13 cellular contexts compared by ENCODE assay signal in the genomic region with DNA sequence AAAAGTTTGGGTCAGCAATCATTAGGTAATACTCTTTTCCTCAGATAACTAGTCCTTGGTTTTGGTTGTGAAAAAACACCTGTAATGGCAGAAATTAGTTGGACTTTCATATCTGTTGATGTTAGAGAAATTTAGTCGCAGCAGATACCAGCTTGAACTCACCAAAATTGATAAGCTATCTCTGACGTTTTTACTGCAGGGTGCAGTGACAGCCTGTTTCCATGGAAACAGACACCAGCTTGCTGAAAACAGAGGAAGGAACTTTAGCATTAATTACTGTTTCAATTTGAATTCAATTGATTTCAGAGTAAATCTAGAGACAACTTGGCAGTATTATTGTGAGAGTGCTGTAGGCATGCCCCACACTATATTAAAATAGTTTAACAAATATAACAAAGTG.
"Had no signal": no experiment of that assay in that cellular context is flagged by ENCODE, and none has a peak within 500 bp of the region (broad histone marks: within the 10 kb centered on the region; RNA-seq: fewer than 3 reads in every experiment).

No MANE protein-coding gene starts in this region.

- H3K9me3 ChIP-seq: left ventricle myocardium inferior, ovary, tibial artery, uterus had no signal

- H3K36me3 ChIP-seq: brain microvascular endothelial cell, left ventricle myocardium inferior, neural progenitor cell, ovary, tibial artery, uterus had no signal

- H3K27me3 ChIP-seq: brain microvascular endothelial cell, foreskin keratinocyte, neural progenitor cell, ovary, tibial artery had no signal

- DNase-seq: activated CD4-positive, alpha-beta T cell treated with anti-CD3 and anti-CD28 coated beads for 1 hour; activated CD4-positive, alpha-beta T cell treated with anti-CD3 and anti-CD28 coated beads, Interleukin-2, amount 50 U/mL, for 48 hours; activated gamma-delta T cell treated with Interleukin-2 at 50 U/mL for 16 hours; activated naive CD8-positive, alpha-beta T cell treated with anti-CD3 and anti-CD28 coated beads for 36 hours; activated T-cell treated with anti-CD3 and anti-CD28 coated beads, Interleukin-2, amount 50 U/mL, for 48 hours; brain microvascular endothelial cell; foreskin keratinocyte; left ventricle myocardium inferior; ovary; tibial artery; uterus had no signal

- H3K4me3 Mint-ChIP-seq: activated naive CD8-positive, alpha-beta T cell treated with anti-CD3 and anti-CD28 coated beads for 36 hours; memory B cell; neural progenitor cell had no signal

- H3K27me3 Mint-ChIP-seq: activated naive CD8-positive, alpha-beta T cell treated with anti-CD3 and anti-CD28 coated beads for 36 hours; memory B cell had no signal

- ATAC-seq: foreskin keratinocyte had no signal

- H3K4me3 ChIP-seq: left ventricle myocardium inferior, neural progenitor cell, ovary, tibial artery, uterus had no signal

- H3K4me1 ChIP-seq: foreskin keratinocyte, left ventricle myocardium inferior, neural progenitor cell, uterus had no signal

- H3K9me3 Mint-ChIP-seq: activated naive CD8-positive, alpha-beta T cell treated with anti-CD3 and anti-CD28 coated beads for 36 hours; neural progenitor cell had no signal

- H3K27ac Mint-ChIP-seq: activated naive CD8-positive, alpha-beta T cell treated with anti-CD3 and anti-CD28 coated beads for 36 hours; memory B cell; neural progenitor cell had no signal

- H3K36me3 Mint-ChIP-seq: activated naive CD8-positive, alpha-beta T cell treated with anti-CD3 and anti-CD28 coated beads for 36 hours; memory B cell; neural progenitor cell had no signal

- H3K27ac ChIP-seq: brain microvascular endothelial cell, foreskin keratinocyte, left ventricle myocardium inferior, neural progenitor cell, ovary, tibial artery, uterus had no signal
